ENCODE assay signal across 10 cellular contexts in the genomic region with DNA sequence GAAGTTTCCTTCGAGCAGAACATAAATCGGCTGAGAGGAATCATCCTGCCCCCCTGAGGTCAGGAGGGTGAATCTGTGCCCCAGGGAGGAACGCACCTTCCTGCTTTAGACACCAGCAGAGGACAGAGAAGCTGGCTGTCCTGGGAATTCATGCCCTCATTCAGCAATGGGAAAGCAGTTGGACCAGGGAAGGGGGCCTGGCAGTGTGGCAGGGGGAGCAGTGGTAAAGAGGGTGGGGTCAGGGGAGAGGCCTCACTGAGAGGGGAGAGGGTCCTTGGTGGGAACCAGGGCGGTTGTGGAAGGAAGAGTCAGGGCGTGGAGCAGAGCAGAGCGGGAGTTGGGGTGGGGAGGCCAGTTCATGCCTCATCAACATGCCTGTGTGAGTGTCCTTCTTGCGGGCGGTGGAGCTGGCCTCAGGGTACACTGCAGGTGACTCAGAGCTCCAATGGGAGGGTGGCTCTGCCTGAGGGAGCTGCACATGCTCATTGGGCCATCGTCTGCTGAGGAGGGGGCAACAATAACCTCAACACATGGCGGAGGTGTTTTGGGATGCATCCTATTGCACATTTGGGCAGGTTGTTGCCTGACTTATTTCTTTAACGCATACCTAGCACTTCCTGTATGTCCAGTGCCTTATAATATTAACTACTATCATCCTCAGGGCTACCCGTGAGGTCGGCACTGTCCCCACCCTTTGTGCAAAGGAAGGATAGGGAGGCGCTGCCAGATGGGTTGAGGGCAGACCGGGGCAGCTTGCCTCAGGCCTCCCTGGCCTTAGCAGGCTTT. TPM values are rescaled to one million over a fixed set of nuclear protein-coding genes. Genes with fewer than 3 reads are reported as not detected.
DNase-seq lines count a peak whose midpoint lies in the region; ATAC-seq, FAIRE-seq and TF ChIP-seq lines count a peak whose summit lies in the region.
"Had no signal": no experiment of that assay in that cellular context is flagged by ENCODE, and none has a peak within 500 bp of the region (broad histone marks: within the 10 kb centered on the region; RNA-seq: fewer than 3 reads in every experiment).

No MANE protein-coding gene starts in this region.

- TF ChIP-seq CTCF in pancreas (IDR thresholded peaks at IDR 0.05) = no peak

- H3K27ac Mint-ChIP-seq in CD4-positive, alpha-beta memory T cell = peak overlapping the region in 6 of 7 donors; percentile 15 to 85 (median 66)

- POLR2A ChIA-PET in CD4-positive, alpha-beta memory T cell (lab: Charles Lee; ENCODE audit: partially characterized antibody) = interaction anchor here (1.4 kb wide), 1 partner anchor 27 kb away, joined by 3 read pairs; no protein-coding TSS in a partner anchor

- 86 to 89% methylated on average over 15 of the region's 15 CpGs for WGBS in pancreas, 2 donors

- peaks cover 49% of the 10 kb centered on the region for H3K36me3 ChIP-seq in CD4-positive, alpha-beta memory T cell (ENCODE audit: insufficient read depth, low read length)
- H3K36me3 ChIP-seq in pancreas = no peaks in the 10 kb centered on the region

- H3K4me3 ChIP-seq in CD4-positive, alpha-beta memory T cell (ENCODE audit: low read length in 2 of 2) = no peak overlapping the region
- no peak overlapping the region for H3K4me3 ChIP-seq in pancreas

- DNase-seq in CD4-positive, alpha-beta memory T cell = no peak
- DNase-seq in RCC 7860 (ENCODE audit: low spot score) (peak; percentile 77), pancreas (no peak), NCI-H1694 (lab: John Stamatoyannopoulos, UW) (no peak), NCI-H1417 treated with DMSO at 0.1 percent for 48 hours (lab: John Stamatoyannopoulos, UW) (no peak), NCI-H146 treated with DMSO at 0.1 percent for 48 hours (lab: John Stamatoyannopoulos, UW; ENCODE audit: unreplicated experiment) (no peak)
- DNase-seq in activated naive CD4-positive, alpha-beta T cell treated with Interleukin-2 at 50 U/mL for 16 hours = no peak
- DNase-seq: activated CD8-positive, alpha-beta memory T cell treated with anti-CD3 and anti-CD28 coated beads, Interleukin-2, amount 50 U/mL, for 48 hours; retina had no signal

- FAIRE-seq in RCC 7860 (lab: Jason Lieb, UNC) = peak; percentile 62
- no peak for FAIRE-seq in pancreas (lab: Jason Lieb, UNC)

- H3K9me3 ChIP-seq in CD4-positive, alpha-beta memory T cell (ENCODE audit: control insufficient read depth in 1 of 2, low read length in 2 of 2) = no peaks in the 10 kb centered on the region
- no peaks in the 10 kb centered on the region for H3K9me3 ChIP-seq in pancreas

- H3K4me1 Mint-ChIP-seq in CD4-positive, alpha-beta memory T cell = peaks cover 52 to 84% (median 61%) of the 10 kb centered on the region in 4 donors

- H3K27ac ChIP-seq in CD4-positive, alpha-beta memory T cell (ENCODE audit: low read depth, low read length) = peak overlapping the region; percentile 23
- H3K27ac ChIP-seq in pancreas = peak overlapping the region in 2 of 4 donors; percentile 20 to 57

- no peaks in the 10 kb centered on the region for H3K27me3 Mint-ChIP-seq in CD4-positive, alpha-beta memory T cell

- no peaks in the 10 kb centered on the region for H3K27me3 ChIP-seq in CD4-positive, alpha-beta memory T cell (ENCODE audit: insufficient read depth, low read length)
- H3K27me3 ChIP-seq in pancreas = no peaks in the 10 kb centered on the region

- peaks cover 30 to 54% of the 10 kb centered on the region in 2 donors for H3K36me3 Mint-ChIP-seq in CD4-positive, alpha-beta memory T cell

- peak overlapping the region in 1 of 8 donors; percentile 25 for H3K4me3 Mint-ChIP-seq in CD4-positive, alpha-beta memory T cell

- CTCF ChIA-PET in CD4-positive, alpha-beta memory T cell (lab: Charles Lee; ENCODE audit: partially characterized antibody) = interaction anchor here (1.0 kb wide), 1 partner anchor 33 kb away, joined by 3 read pairs; no protein-coding TSS in a partner anchor

- peak; percentile 89 for ATAC-seq in esophagus mucosa
- peak in 3 of 4 donors; percentile 39 to 43 (median 41) for ATAC-seq in pancreas

- no peaks in the 10 kb centered on the region for H3K9me3 Mint-ChIP-seq in CD4-positive, alpha-beta memory T cell

- intact Hi-C loops in CD4-positive, alpha-beta memory T cell (cut with micrococcal nuclease) = no loop called here
- intact Hi-C loops in pancreas (cut with DNase I) = no loop called here

- H3K4me1 ChIP-seq in CD4-positive, alpha-beta memory T cell (ENCODE audit: insufficient read depth, low read length) = peaks cover 70% of the 10 kb centered on the region
- H3K4me1 ChIP-seq in pancreas = no peaks in the 10 kb centered on the region

RNA-seq across cellular contexts. Expression of a gene that starts 23.2 kb away (rescaled TPM):
- 100 to 1,000 TPM; 225 to 237 TPM for total RNA-seq in CD4-positive, alpha-beta memory T cell
- polyA plus RNA-seq in CD4-positive, alpha-beta memory T cell = 10 to 100 TPM; 15.6 to 86.8 TPM
- 51.7 TPM for total RNA-seq in esophagus mucosa
- total RNA-seq in pancreas = 10 to 100 TPM; 27.1 to 47.9 (median 35.4) TPM
- polyA plus RNA-seq in pancreas = 10 to 100 TPM; 61.0 to 61.7 TPM

RNA-seq across cellular contexts. Expression of a gene that starts 35.0 kb away (rescaled TPM):
- 10 to 100 TPM; 60.2 to 63.1 TPM for total RNA-seq in CD4-positive, alpha-beta memory T cell
- 10 to 100 TPM; 19.4 to 23.9 TPM for polyA plus RNA-seq in CD4-positive, alpha-beta memory T cell
- total RNA-seq in esophagus mucosa = 5.0 TPM
- total RNA-seq in pancreas = 10 to 100 TPM in 4 of 6 donors, 1 to 10 TPM in 2; 9.9 to 15.0 (median 12.4) TPM
- 10 to 100 TPM; 22.2 to 22.9 TPM for polyA plus RNA-seq in pancreas
